Comparison of ENCODE assay signal across 8 cellular contexts in genomic region chr3:4633078-4634004, GRCh38.
DNase-seq lines count a peak whose midpoint lies in the region; ATAC-seq and TF ChIP-seq lines count a peak whose summit lies in the region.

No MANE protein-coding gene starts in this region.

- no peak overlapping the region for H3K4me3 Mint-ChIP-seq in T-helper 17 cell
- no peak overlapping the region for H3K4me3 Mint-ChIP-seq in neural progenitor cell
- H3K4me3 Mint-ChIP-seq in activated T-helper 2 cell treated with anti-CD3 and anti-CD28 coated beads, Interferon-gamma antibody, Interleukin-2, Interleukin-4, amounts not matched to agents 10 μg/mL and 5 μg/mL and 100 μg/mL, durations not matched to agents 14 hours and 24 hours and 36 hours (ENCODE audit: low read depth): no peak overlapping the region

- no peaks in the 10 kb centered on the region for H4K20me1 ChIP-seq in HCT116 (ENCODE audit: insufficient read depth)
- H4K20me1 ChIP-seq in neural progenitor cell (ENCODE audit: low read depth): no peaks in the 10 kb centered on the region

- H3K27ac Mint-ChIP-seq in T-helper 17 cell: peak overlapping the region; percentile 51
- H3K27ac Mint-ChIP-seq in neural progenitor cell: peak overlapping the region; percentile 78
- no peak overlapping the region for H3K27ac Mint-ChIP-seq in activated T-helper 2 cell treated with anti-CD3 and anti-CD28 coated beads, Interferon-gamma antibody, Interleukin-2, Interleukin-4, amounts not matched to agents 10 μg/mL and 5 μg/mL and 100 μg/mL, durations not matched to agents 14 hours and 24 hours and 36 hours

- peak; percentile 88 for ATAC-seq in HCT116
- peak; percentile 61 for ATAC-seq in T-helper 17 cell

- peak; percentile 72 to 91 (median 83) for TF ChIP-seq CTCF in HCT116 (IDR thresholded peaks at IDR 0.05 in 2 of 3, conservative IDR thresholded peaks at IDR 0.05 in 1 of 3; ENCODE audit: borderline replicate concordance in 1 of 3, insufficient read depth in 1 of 3, low read depth in 2 of 3, low read length in 2 of 3)
- TF ChIP-seq CTCF in fibroblast of pulmonary artery (IDR thresholded peaks at IDR 0.05; ENCODE audit: low read length, missing control alignments): peak; percentile 96
- TF ChIP-seq CTCF in neural progenitor cell (IDR thresholded peaks at IDR 0.05): peak; percentile 90

- H3K4me2 ChIP-seq in HCT116 (ENCODE audit: low read length) (no peak overlapping the region), neural progenitor cell (no peak overlapping the region)

- no peak for TF ChIP-seq POLR2A in HCT116 (IDR thresholded peaks at IDR 0.05; ENCODE audit: borderline replicate concordance, extremely low read depth, insufficient read depth, insufficient read length)

- POLR2A ChIA-PET in HCT116 (lab: Charles Lee): interaction anchor here (0.9 kb wide), 1 partner anchor 282 kb away, joined by 3 read pairs; no protein-coding TSS in a partner anchor

- H3K4me1 ChIP-seq in HCT116 (ENCODE audit: control insufficient read depth in 1 of 2, insufficient read depth in 2 of 2, low read length in 2 of 2): no peaks in the 10 kb centered on the region
- H3K4me1 ChIP-seq in neural progenitor cell: no peaks in the 10 kb centered on the region

- H3K79me2 ChIP-seq in HCT116 (ENCODE audit: insufficient read depth, low read length) (no peaks in the 10 kb centered on the region), neural progenitor cell (ENCODE audit: low read depth) (no peaks in the 10 kb centered on the region)

- H3K9me2 ChIP-seq in HCT116 (ENCODE audit: insufficient read depth): no peaks in the 10 kb centered on the region

- no peaks in the 10 kb centered on the region for H3K36me3 ChIP-seq in HCT116 (ENCODE audit: control insufficient read depth in 1 of 2, insufficient read depth in 2 of 2, low read length in 2 of 2)
- H3K36me3 ChIP-seq in neural progenitor cell: no peaks in the 10 kb centered on the region

- RAD21 ChIA-PET in HCT116 (lab: Charles Lee; ENCODE audit: low non-redundant PET in 1 of 2, low total read pairs in 2 of 2, uncharacterized antibody in 2 of 2, unreplicated experiment in 2 of 2): interaction anchor here (0.8 to 1.5 kb wide), 2 partner anchors 282 to 283 kb away, joined by 4 to 10 read pairs; no protein-coding TSS in a partner anchor

- intact Hi-C loops in HCT116 (cut with micrococcal nuclease): loop anchor here (1.0 to 5.0 kb wide), 3 partner anchors 283 to 1433 kb away; no protein-coding TSS in a partner anchor
- intact Hi-C loops in activated T-helper 2 cell treated with anti-CD3 and anti-CD28 coated beads, Interferon-gamma antibody, Interleukin-2, Interleukin-4, amounts not matched to agents 10 μg/mL and 5 μg/mL and 100 μg/mL, durations not matched to agents 14 hours and 24 hours and 36 hours (cut with micrococcal nuclease): loop anchor here (1.0 to 10.0 kb wide), 5 partner anchors 36 to 319 kb away; partner anchors contain the start of gene ITPR1

- no peaks in the 10 kb centered on the region for H3F3A ChIP-seq in neural progenitor cell (ENCODE audit: low read depth)

- H3K9ac ChIP-seq in HCT116 (ENCODE audit: low read length) (no peak overlapping the region), neural progenitor cell (no peak overlapping the region)

- no peaks in the 10 kb centered on the region for H3K9me3 Mint-ChIP-seq in neural progenitor cell
- H3K9me3 Mint-ChIP-seq in activated T-helper 2 cell treated with anti-CD3 and anti-CD28 coated beads, Interferon-gamma antibody, Interleukin-2, Interleukin-4, amounts not matched to agents 10 μg/mL and 5 μg/mL and 100 μg/mL, durations not matched to agents 14 hours and 24 hours and 36 hours: no peaks in the 10 kb centered on the region

- H3K27me3 Mint-ChIP-seq in T-helper 17 cell (no peaks in the 10 kb centered on the region), neural progenitor cell (ENCODE audit: insufficient read depth, low read depth) (peaks cover 3% of the 10 kb centered on the region)
- H3K27me3 Mint-ChIP-seq in activated T-helper 2 cell treated with anti-CD3 and anti-CD28 coated beads, Interferon-gamma antibody, Interleukin-2, Interleukin-4, amounts not matched to agents 10 μg/mL and 5 μg/mL and 100 μg/mL, durations not matched to agents 14 hours and 24 hours and 36 hours (ENCODE audit: low read depth): no peaks in the 10 kb centered on the region

- H3K27ac ChIP-seq in HCT116 (ENCODE audit: low read depth, low read length): no peak overlapping the region
- no peak overlapping the region for H3K27ac ChIP-seq in neural progenitor cell

- CTCF ChIA-PET in HCT116 (lab: Charles Lee): interaction anchor here (0.7 to 3.4 kb wide), 13 partner anchors 8 to 341 kb away, joined by 3 to 83 read pairs (median 3); no protein-coding TSS in a partner anchor

- peaks cover 5% of the 10 kb centered on the region for H3K4me1 Mint-ChIP-seq in T-helper 17 cell
- no peaks in the 10 kb centered on the region for H3K4me1 Mint-ChIP-seq in neural progenitor cell
- peaks cover 8% of the 10 kb centered on the region for H3K4me1 Mint-ChIP-seq in activated T-helper 2 cell treated with anti-CD3 and anti-CD28 coated beads, Interferon-gamma antibody, Interleukin-2, Interleukin-4, amounts not matched to agents 10 μg/mL and 5 μg/mL and 100 μg/mL, durations not matched to agents 14 hours and 24 hours and 36 hours (ENCODE audit: low read depth)

- peak; percentile 85 for TF ChIP-seq RAD21 in HCT116 (IDR thresholded peaks at IDR 0.05; ENCODE audit: low read depth)

- peak; percentile 6 for DNase-seq in stimulated activated CD4-positive, alpha-beta T cell treated with anti-CD3 and anti-CD28 coated beads, Interleukin-4, amount 100 ng/mL, for 24 hours
- no peak for DNase-seq in stimulated activated CD4-positive, alpha-beta T cell treated with anti-CD3 and anti-CD28 coated beads, Interleukin-12 subunit alpha, Interleukin-12 subunit beta, amount 100 ng/mL, for 4 hours
- DNase-seq in HCT116 (ENCODE audit: low read depth, low spot score) (peak; percentile 37), NCI-H1105 (lab: John Stamatoyannopoulos, UW) (peak; percentile 27), T-helper 17 cell (no peak), fibroblast of pulmonary artery (ENCODE audit: low read depth) (peak; percentile 85), neural progenitor cell (ENCODE audit: low spot score) (peak; percentile 62)
- DNase-seq in activated T-helper 2 cell treated with anti-CD3 and anti-CD28 coated beads, Interferon-gamma antibody, Interleukin-2, Interleukin-4, amounts not matched to agents 10 μg/mL and 5 μg/mL and 100 μg/mL, durations not matched to agents 14 hours and 24 hours and 36 hours (ENCODE audit: low spot score): no peak

- H3K27me3 ChIP-seq in HCT116 (ENCODE audit: insufficient read depth, low read length): peaks cover 13% of the 10 kb centered on the region; the same call in 1 of the 2 replicates
- H3K27me3 ChIP-seq in neural progenitor cell: no peaks in the 10 kb centered on the region

- H3K36me3 Mint-ChIP-seq in T-helper 17 cell (ENCODE audit: low read depth) (peaks cover 2% of the 10 kb centered on the region), neural progenitor cell (no peaks in the 10 kb centered on the region)
- peaks cover 9% of the 10 kb centered on the region for H3K36me3 Mint-ChIP-seq in activated T-helper 2 cell treated with anti-CD3 and anti-CD28 coated beads, Interferon-gamma antibody, Interleukin-2, Interleukin-4, amounts not matched to agents 10 μg/mL and 5 μg/mL and 100 μg/mL, durations not matched to agents 14 hours and 24 hours and 36 hours (ENCODE audit: low read depth)

- H3K4me3 ChIP-seq in HCT116 (replicated peaks in 1 of 2; ENCODE audit: low read depth in 1 of 2, low read length in 2 of 2) (no peak overlapping the region), fibroblast of pulmonary artery (replicated peaks; ENCODE audit: low read depth, low read length) (no peak overlapping the region), neural progenitor cell (no peak overlapping the region)

- H3K9me3 ChIP-seq in HCT116 (ENCODE audit: control insufficient read depth in 1 of 2, insufficient read depth in 1 of 2, low read depth in 1 of 2, low read length in 2 of 2): no peaks in the 10 kb centered on the region
- no peaks in the 10 kb centered on the region for H3K9me3 ChIP-seq in T-helper 17 cell (ENCODE audit: control insufficient read depth, low read length, poor library complexity, severe bottlenecking)
- no peaks in the 10 kb centered on the region for H3K9me3 ChIP-seq in neural progenitor cell (ENCODE audit: low read depth)

- H2AFZ ChIP-seq in HCT116 (ENCODE audit: low read depth, low read length, poor library complexity, severe bottlenecking) (no peak overlapping the region), neural progenitor cell (replicated peaks) (peak overlapping the region; percentile 30)

- BruUV-seq in HCT116 (replicated peaks; lab: Mats Ljungman, UMichigan): no TSS peak

TF ChIP-seq in HCT116, 20 proteins besides CTCF, POLR2A, EP300 and RAD21 (continues in another document):
- no peak for TF ChIP-seq ELF1 (IDR thresholded peaks at IDR 0.05; ENCODE audit: borderline replicate concordance, low read depth)
- no peak for TF ChIP-seq ZBTB33 (IDR thresholded peaks at IDR 0.05; ENCODE audit: extremely low read depth, insufficient replicate concordance, low read length)

Comparison
In these comparisons a context has a peak if more than half of its experiments do, and no peak if none do; other contexts are left out.
1. DNase-seq: peak in stimulated activated CD4-positive, alpha-beta T cell treated with anti-CD3 and anti-CD28 coated beads, Interleukin-4, amount 100 ng/mL, for 24 hours (single experiment), HCT116 (single experiment), NCI-H1105 (single experiment), fibroblast of pulmonary artery (single experiment) and neural progenitor cell (single experiment); none in stimulated activated CD4-positive, alpha-beta T cell treated with anti-CD3 and anti-CD28 coated beads, Interleukin-12 subunit alpha, Interleukin-12 subunit beta, amount 100 ng/mL, for 4 hours (single experiment), T-helper 17 cell (0 of 3) and activated T-helper 2 cell treated with anti-CD3 and anti-CD28 coated beads, Interferon-gamma antibody, Interleukin-2, Interleukin-4, amounts not matched to agents 10 μg/mL and 5 μg/mL and 100 μg/mL, durations not matched to agents 14 hours and 24 hours and 36 hours (single experiment).
2. Peak in every context shown above with its lines, with median percentiles within 50 percentile points of each other: CTCF ChIP-seq.